In genomic region chr1:205907794-205908193, GRCh38 we compare ENCODE assay signal across 8 cellular contexts. TPM values are rescaled to one million over a fixed set of nuclear protein-coding genes. Genes with fewer than 3 reads are reported as not detected.
A peak's percentile ranks its signal among the peaks of the same experiment; 100 is the strongest.
DNase-seq lines count a peak whose midpoint lies in the region; ATAC-seq and TF ChIP-seq lines count a peak whose summit lies in the region.

No MANE protein-coding gene starts in this region.

- DNase-seq in AG08396 (ENCODE audit: low spot score) = peak; percentile 16
- no peak for DNase-seq in astrocyte of the cerebellum (ENCODE audit: low read depth)
- DNase-seq in kidney epithelial cell (ENCODE audit: low read depth) = no peak
- no peak for DNase-seq in GF-D8 (lab: John Stamatoyannopoulos, UW)
- DNase-seq in NCI-H2029 treated with DMSO at 0.1 percent for 48 hours (lab: John Stamatoyannopoulos, UW) = no peak
- no peak for DNase-seq in stimulated activated CD4-positive, alpha-beta T cell treated with anti-CD3 and anti-CD28 coated beads, Interleukin-4, amount 100 ng/mL, for 1 hour

- H3K4me1 ChIP-seq in HEK293 (ENCODE audit: control insufficient read depth, insufficient read depth, low read length) = no peaks in the 10 kb centered on the region

- no peak overlapping the region for H3K27ac ChIP-seq in HEK293 (ENCODE audit: extremely low read depth, low read depth, low read length)

- H3K4me3 ChIP-seq in HEK293 (ENCODE audit: low read depth, low read length) = no peak overlapping the region
- no peak overlapping the region for H3K4me3 ChIP-seq in astrocyte of the cerebellum (ENCODE audit: low read depth, low read length)
- H3K4me3 ChIP-seq in kidney epithelial cell (ENCODE audit: low read depth, low read length) = no peak overlapping the region

- in situ Hi-C loops in astrocyte of the cerebellum (cut with HindIII; ENCODE audit: low sequenced_read_pairs) = no loop called here

- H3K36me3 ChIP-seq in HEK293 (ENCODE audit: control insufficient read depth in 2 of 2, insufficient read depth in 1 of 2, low read length in 2 of 2) = no peaks in the 10 kb centered on the region
- H3K36me3 ChIP-seq in kidney epithelial cell (ENCODE audit: control insufficient read depth, insufficient read depth, low read length) = no peaks in the 10 kb centered on the region

- TF ChIP-seq CTCF in HEK293 (tag by site-specific recombination; IDR thresholded peaks at IDR 0.05) = no peak
- peak; percentile 73 for TF ChIP-seq CTCF in astrocyte of the cerebellum (IDR thresholded peaks at IDR 0.05; ENCODE audit: low read depth, low read length, missing control alignments)
- peak; percentile 82 for TF ChIP-seq CTCF in kidney epithelial cell (IDR thresholded peaks at IDR 0.05; ENCODE audit: insufficient read depth, low read length, poor library complexity, severe bottlenecking)

- no peak for ATAC-seq in GM19455 (IDR thresholded peaks at IDR 0.05; ENCODE audit: unreplicated experiment)

- POLR2A ChIA-PET in HEK293 (lab: Yijun Ruan, JAX) = interaction anchor here (1.2 kb wide), 1 partner anchor 96 kb away, joined by 3 read pairs; no protein-coding TSS in a partner anchor

- H3K27me3 ChIP-seq in kidney epithelial cell (ENCODE audit: control insufficient read depth, insufficient read depth, low read length) = no peaks in the 10 kb centered on the region

- no peaks in the 10 kb centered on the region for H3K9me3 ChIP-seq in HEK293 (ENCODE audit: control insufficient read depth, insufficient read depth, low read depth, low read length)

- CTCF ChIA-PET in HEK293 (lab: Yijun Ruan, JAX) = interaction anchor here (0.6 to 2.2 kb wide), 26 partner anchors 10 to 338 kb away, joined by 3 to 31 read pairs (median 4); partner anchors contain the start of gene RAB29

TF ChIP-seq in HEK293, 187 proteins besides CTCF, POLR2A, EP300 and RAD21:
- TF ChIP-seq ZNF362 (tag by site-specific recombination; IDR thresholded peaks at IDR 0.05) (no peak), ZNF654 (tag by site-specific recombination; IDR thresholded peaks at IDR 0.05; ENCODE audit: low read depth) (peak; percentile 31; the same call in 1 of the 2 replicates)

RNA-seq across cellular contexts. Expression of gene SLC26A9, which starts 35.5 kb away (rescaled TPM):
- not detected in 2 replicates for total RNA-seq in kidney epithelial cell

RNA-seq across cellular contexts. Expression of gene PM20D1, which starts 57.9 kb away (rescaled TPM):
- 0.04 and 1.8 TPM in 2 replicates for total RNA-seq in kidney epithelial cell
